In the genomic region with DNA sequence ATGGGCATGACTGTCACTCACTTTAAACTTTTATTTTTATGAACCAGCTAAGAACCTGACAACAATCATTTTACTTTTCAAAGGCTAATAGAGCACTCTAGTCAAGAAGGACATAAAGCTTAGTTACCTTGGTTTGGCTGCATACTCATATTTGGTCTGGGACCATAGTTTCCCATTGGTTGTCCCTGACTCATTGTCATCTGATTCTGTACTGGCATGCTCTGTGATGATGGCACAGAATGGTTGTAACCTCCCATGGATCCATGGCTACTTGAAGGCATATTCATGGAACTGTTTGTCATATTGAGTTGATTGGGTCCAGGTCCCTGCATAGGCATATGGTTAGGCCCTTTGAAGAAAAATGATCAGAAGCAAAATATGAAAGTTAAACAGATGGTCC, we compare ENCODE assay signal across 19 cellular contexts. TPM values are rescaled to one million over a fixed set of nuclear protein-coding genes. Genes with fewer than 3 reads are reported as not detected.
DNase-seq lines count a peak whose midpoint lies in the region; ATAC-seq and TF ChIP-seq lines count a peak whose summit lies in the region.
"Had no signal": no experiment of that assay in that cellular context is flagged by ENCODE, and none has a peak within 500 bp of the region (broad histone marks: within the 10 kb centered on the region; RNA-seq: fewer than 3 reads in every experiment).

No MANE protein-coding gene starts in this region.

- BruUV-seq in mammary epithelial cell (replicated peaks; lab: Mats Ljungman, UMichigan): no TSS peak

- CTCF ChIA-PET in mammary epithelial cell (lab: Charles Lee; ENCODE audit: low non-redundant PET): no interaction called here

- TF ChIP-seq POLR2A in breast epithelium (IDR thresholded peaks at IDR 0.05): no peak

- H3K27me3 ChIP-seq in mammary epithelial cell (ENCODE audit: insufficient read depth, low read length): no peaks in the 10 kb centered on the region
- no peaks in the 10 kb centered on the region for H3K27me3 ChIP-seq in breast epithelium

- H3K4me3 ChIP-seq in mammary epithelial cell (replicated peaks in 1 of 3; ENCODE audit: insufficient read depth in 1 of 3, low read depth in 2 of 3, low read length in 3 of 3) (no peak overlapping the region), breast epithelium (no peak overlapping the region), fibroblast of mammary gland (ENCODE audit: control insufficient read depth, low read depth, low read length) (no peak overlapping the region)
- H3K4me3 ChIP-seq: A549, lower lobe of right lung had no signal

- DNase-seq in mammary epithelial cell: peak; percentile 37
- DNase-seq in breast epithelium (ENCODE audit: low spot score in 2 of 2): no peak
- DNase-seq in RKO (ENCODE audit: low spot score): peak; percentile 20
- DNase-seq in fibroblast of mammary gland (ENCODE audit: low read depth): peak; percentile 49
- peak; percentile 20 for DNase-seq in stromal cell of bone marrow (ENCODE audit: low read depth)
- DNase-seq in SW480 (ENCODE audit: low spot score): no peak
- DNase-seq: activated CD8-positive, alpha-beta memory T cell treated with anti-CD3 and anti-CD28 coated beads, Interleukin-2, amount 50 U/mL, for 4 hours; hippocampal formation; lower lobe of right lung; NCI-H1436 treated with DMSO at 0.1 percent for 48 hours; NCI-H748 treated with DMSO at 0.1 percent for 48 hours; stimulated activated CD4-positive, alpha-beta T cell treated with anti-CD3 and anti-CD28 coated beads, Interleukin-15, amount 100 ng/mL, for 24 hours; T-helper 17 cell had no signal

- ATAC-seq in HG03045 (IDR thresholded peaks at IDR 0.05; ENCODE audit: unreplicated experiment) (no peak), HG03095 (IDR thresholded peaks at IDR 0.05; ENCODE audit: unreplicated experiment) (no peak)
- ATAC-seq: A549, HCT116, HepG2, lower lobe of right lung, T-helper 17 cell had no signal

- H3K27ac ChIP-seq in mammary epithelial cell (ENCODE audit: insufficient read depth, low read depth, low read length) (no peak overlapping the region), breast epithelium (no peak overlapping the region)
- H3K27ac ChIP-seq: A549, lower lobe of right lung, VCaP had no signal

- intact Hi-C loops in mammary epithelial cell (cut with micrococcal nuclease): no loop called here
- intact Hi-C loops in breast epithelium (cut with DNase I; ENCODE audit: low total_unique reads): no loop called here

- dilution Hi-C loops in mammary epithelial cell (cut with HindIII; ENCODE audit: low sequenced_read_pairs): no loop called here

- no peaks in the 10 kb centered on the region for H3K4me1 ChIP-seq in mammary epithelial cell (ENCODE audit: insufficient read depth, low read length)
- H3K4me1 ChIP-seq in breast epithelium: no peaks in the 10 kb centered on the region
- H3K4me1 ChIP-seq: A549, lower lobe of right lung had no signal

- H3K79me2 ChIP-seq in mammary epithelial cell (ENCODE audit: insufficient read depth, low read length): peaks cover 57% of the 10 kb centered on the region

- H4K20me1 ChIP-seq in mammary epithelial cell (ENCODE audit: insufficient read depth, low read length): no peaks in the 10 kb centered on the region

- H2AFZ ChIP-seq in mammary epithelial cell (ENCODE audit: low read depth, low read length): no peak overlapping the region

- no peak overlapping the region for H3K9ac ChIP-seq in mammary epithelial cell (ENCODE audit: insufficient read depth, low read length)

- H3K9me3 ChIP-seq in mammary epithelial cell (replicated peaks; ENCODE audit: insufficient read depth, low read length) (no peaks in the 10 kb centered on the region), breast epithelium (no peaks in the 10 kb centered on the region)
- H3K9me3 ChIP-seq: A549, lower lobe of right lung had no signal

- H3K36me3 ChIP-seq in mammary epithelial cell (ENCODE audit: insufficient read depth, low read length) (peaks cover 31% of the 10 kb centered on the region), breast epithelium (peaks cover 9% of the 10 kb centered on the region)

- TF ChIP-seq CTCF in mammary epithelial cell (conservative IDR thresholded peaks at IDR 0.05 in 1 of 2, IDR thresholded peaks at IDR 0.05 in 1 of 2; ENCODE audit: extremely low read depth in 1 of 2, insufficient read depth in 1 of 2, low read depth in 1 of 2, low read length in 2 of 2) (no peak), breast epithelium (IDR thresholded peaks at IDR 0.05) (no peak), fibroblast of mammary gland (conservative IDR thresholded peaks at IDR 0.05; ENCODE audit: control insufficient read depth, insufficient read depth, low read depth, low read length) (no peak)

- no peak overlapping the region for H3K4me2 ChIP-seq in mammary epithelial cell (ENCODE audit: insufficient read depth, low read depth, low read length)
- H3K4me2 ChIP-seq: A549 had no signal

- in situ Hi-C loops in mammary epithelial cell (cut with MboI; ENCODE audit: low sequenced_read_pairs in 2 of 2): no loop called here

RNA-seq across cellular contexts. Expression of gene SS18, which starts 37.9 kb away (rescaled TPM):
- 100 to 1,000 TPM in 1 of 2 donors, 10 to 100 TPM in 1; 99.7 to 137 TPM for total RNA-seq in mammary epithelial cell
- 142 TPM for polyA plus RNA-seq in mammary epithelial cell
- 52.4 TPM for polyA minus RNA-seq in mammary epithelial cell
- total RNA-seq in breast epithelium: 100 to 1,000 TPM in 2 of 3 donors, 10 to 100 TPM in 1; 99.1 to 205 (median 148) TPM

Comparison
In these comparisons a context has a peak if more than half of its experiments do, and no peak if none do; other contexts are left out.
1. DNase-seq: peak in mammary epithelial cell (single experiment), RKO (single experiment), fibroblast of mammary gland (single experiment) and stromal cell of bone marrow (single experiment); none in breast epithelium (0 of 2) and SW480 (single experiment).